8 cellular contexts compared by ENCODE assay signal in genomic region chr16:22373662-22374310, GRCh38. TPM values are rescaled to one million over a fixed set of nuclear protein-coding genes. Genes with fewer than 3 reads are reported as not detected.
DNase-seq lines count a peak whose midpoint lies in the region; ATAC-seq, FAIRE-seq and TF ChIP-seq lines count a peak whose summit lies in the region.

No MANE protein-coding gene starts in this region.

- H3K9me3 Mint-ChIP-seq in astrocyte (ENCODE audit: unreplicated experiment): no peaks in the 10 kb centered on the region

- H3K27me3 ChIP-seq in SJCRH30: no peaks in the 10 kb centered on the region
- H3K27me3 ChIP-seq in astrocyte (ENCODE audit: insufficient read depth, low read length): no peaks in the 10 kb centered on the region
- no peaks in the 10 kb centered on the region for H3K27me3 ChIP-seq in iPS-15b (ENCODE audit: control insufficient read depth, insufficient read depth, low read length)

- H3K4me1 ChIP-seq in SJCRH30: peaks cover 25% of the 10 kb centered on the region
- H3K4me1 ChIP-seq in astrocyte (ENCODE audit: insufficient read depth, low read length): peaks cover 23% of the 10 kb centered on the region
- peaks cover 16% of the 10 kb centered on the region for H3K4me1 ChIP-seq in iPS-15b (ENCODE audit: control insufficient read depth, insufficient read depth, low read length)

- peaks cover 4% of the 10 kb centered on the region for H3K36me3 Mint-ChIP-seq in astrocyte (ENCODE audit: low read depth, unreplicated experiment)

- no peaks in the 10 kb centered on the region for H3K27me3 Mint-ChIP-seq in astrocyte (ENCODE audit: low read depth, unreplicated experiment)

- H3K27ac ChIP-seq in SJCRH30 (peak overlapping the region; percentile 47), astrocyte (ENCODE audit: low read depth, low read length) (peak overlapping the region; percentile 66), skin epidermis (peak overlapping the region; percentile 61 to 90 (median 85))

- TF ChIP-seq CTCF in astrocyte (IDR thresholded peaks at IDR 0.05; ENCODE audit: insufficient read depth, low read depth, low read length): no peak

- H2AFZ ChIP-seq in astrocyte (ENCODE audit: low read depth, low read length): peak overlapping the region; percentile 55

- peak overlapping the region; percentile 92 for H3K4me3 Mint-ChIP-seq in astrocyte (ENCODE audit: unreplicated experiment)

- peaks cover 56% of the 10 kb centered on the region for H3K79me2 ChIP-seq in astrocyte (ENCODE audit: insufficient read depth, low read length)

- peak overlapping the region; percentile 93 for H3K27ac Mint-ChIP-seq in astrocyte (ENCODE audit: unreplicated experiment)

- H4K20me1 ChIP-seq in astrocyte (ENCODE audit: insufficient read depth, low read length): peaks cover 50% of the 10 kb centered on the region

- peak overlapping the region; percentile 95 for H3K4me2 ChIP-seq in astrocyte (ENCODE audit: low read length)

- H3K9ac ChIP-seq in astrocyte (ENCODE audit: low read length) (peak overlapping the region; percentile 91), iPS-15b (ENCODE audit: low read depth, low read length) (peak overlapping the region; percentile 91)

- ATAC-seq in HG03045 (IDR thresholded peaks at IDR 0.05; ENCODE audit: unreplicated experiment): peak; percentile 24
- no peak for ATAC-seq in GM19467 (IDR thresholded peaks at IDR 0.05; ENCODE audit: unreplicated experiment)

- peak; percentile 39 to 66 for DNase-seq in NCI-H524 (lab: John Stamatoyannopoulos, UW)
- no peak for DNase-seq in NCI-H524 treated with DMSO at 0.1 percent for 48 hours (lab: John Stamatoyannopoulos, UW)
- DNase-seq in SJCRH30: peak; percentile 43 to 50
- DNase-seq in astrocyte (ENCODE audit: low read depth): no peak

- no peaks in the 10 kb centered on the region for H3K36me3 ChIP-seq in SJCRH30
- peaks cover 8% of the 10 kb centered on the region for H3K36me3 ChIP-seq in astrocyte (ENCODE audit: insufficient read depth, low read length)
- no peaks in the 10 kb centered on the region for H3K36me3 ChIP-seq in iPS-15b (ENCODE audit: control insufficient read depth, insufficient read depth, low read length)

- peaks cover 20% of the 10 kb centered on the region for H3K4me1 Mint-ChIP-seq in astrocyte (ENCODE audit: low read depth, unreplicated experiment)

- no peak for FAIRE-seq in astrocyte (lab: Jason Lieb, UNC)

- H3K9me3 ChIP-seq in SJCRH30 (replicated peaks) (no peaks in the 10 kb centered on the region), astrocyte (ENCODE audit: insufficient read depth, low read depth, low read length) (no peaks in the 10 kb centered on the region), iPS-15b (ENCODE audit: control insufficient read depth, insufficient read depth, low read length) (no peaks in the 10 kb centered on the region)

- H3K4me3 ChIP-seq in SJCRH30 (peak overlapping the region; percentile 66), astrocyte (ENCODE audit: insufficient read depth, low read depth, low read length) (peak overlapping the region; percentile 78), iPS-15b (ENCODE audit: low read depth, low read length) (peak overlapping the region; percentile 77), skin epidermis (peak overlapping the region; percentile 63 to 95 (median 72))

RNA-seq across cellular contexts. Expression of gene CDR2, which starts 0.6 kb away (rescaled TPM):
- total RNA-seq in SJCRH30 (2014; rRNA removed; shearing (Covaris generic)): 20.1 and 21.6 TPM in 2 replicates
- 56.5 and 57.6 TPM in 2 replicates for total RNA-seq in astrocyte

Comparison
In these comparisons a context has a peak if more than half of its experiments do, and no peak if none do; other contexts are left out.
1. DNase-seq: peak in NCI-H524 (2 of 2) and SJCRH30 (2 of 2); none in NCI-H524 treated with DMSO at 0.1 percent for 48 hours (single experiment) and astrocyte (single experiment).
2. Peak in every context shown above with its lines, with median percentiles within 50 percentile points of each other: H3K27ac ChIP-seq and H3K4me3 ChIP-seq.